ENCODE assay signal across 1 cellular context in genomic region chr17:80650751-80651173, GRCh38.
TF ChIP-seq lines count a peak whose summit lies in the region.

No MANE protein-coding gene starts in this region.

TF ChIP-seq in GM23338, 12 proteins besides CTCF, POLR2A, EP300 and RAD21 (continued from another document):
- no peak for TF ChIP-seq ZNF462 (CRISPR knock-in tag; IDR thresholded peaks at IDR 0.05)
- no peak for TF ChIP-seq REST (IDR thresholded peaks at IDR 0.05; ENCODE audit: unreplicated experiment)
- no peak for TF ChIP-seq EZH2phosphoT487 (IDR thresholded peaks at IDR 0.05; ENCODE audit: unreplicated experiment)
- no peak for TF ChIP-seq NANOG (IDR thresholded peaks at IDR 0.05; ENCODE audit: borderline replicate concordance)
- TF ChIP-seq EZH2 (IDR thresholded peaks at IDR 0.05; ENCODE audit: low read depth, unreplicated experiment), result no peak
- TF ChIP-seq ETS1 (IDR thresholded peaks at IDR 0.05), result no peak
- no peak for TF ChIP-seq CREB1 (CRISPR knock-in tag; IDR thresholded peaks at IDR 0.05; ENCODE audit: low read depth)
- no peak for TF ChIP-seq ZNF331 (CRISPR knock-in tag; IDR thresholded peaks at IDR 0.05; ENCODE audit: low read depth)
- no peak for TF ChIP-seq ZNF114 (CRISPR knock-in tag; IDR thresholded peaks at IDR 0.05)
